Comparison of ENCODE assay signal across 9 cellular contexts in genomic region chr3:13011369-13012227, GRCh38.
A peak's percentile ranks its signal among the peaks of the same experiment; 100 is the strongest.
DNase-seq lines count a peak whose midpoint lies in the region; ATAC-seq and TF ChIP-seq lines count a peak whose summit lies in the region.
"Had no signal": no experiment of that assay in that cellular context is flagged by ENCODE, and none has a peak within 500 bp of the region (broad histone marks: within the 10 kb centered on the region; RNA-seq: fewer than 3 reads in every experiment).

No MANE protein-coding gene starts in this region.

- peaks cover 45% of the 10 kb centered on the region for H3K79me2 ChIP-seq in KMS-11 (ENCODE audit: insufficient read depth, low read depth)

- H3K4me2 ChIP-seq in KMS-11 = peak overlapping the region; percentile 84

- no peak overlapping the region for H3K4me3 ChIP-seq in KMS-11 (IDR thresholded peaks at IDR 0.05; ENCODE audit: insufficient read depth, low read depth, low read length)
- H3K4me3 ChIP-seq in duodenal mucosa (ENCODE audit: low read depth in 1 of 2, low read length in 2 of 2) = no peak overlapping the region

- H3K9me3 ChIP-seq in duodenal mucosa (ENCODE audit: control insufficient read depth in 1 of 2, low read length in 2 of 2) = no peaks in the 10 kb centered on the region
- H3K9me3 ChIP-seq: heart left ventricle had no signal

- H3K27ac ChIP-seq in KMS-11 (peak overlapping the region; percentile 51), duodenal mucosa (ENCODE audit: low read depth, low read length) (peak overlapping the region; percentile 57)

- no peak for TF ChIP-seq CTCF in KMS-11 (conservative IDR thresholded peaks at IDR 0.05; ENCODE audit: low read depth, low read length)

- H3K4me1 ChIP-seq in KMS-11 (ENCODE audit: low read depth, poor library complexity, severe bottlenecking) (peaks cover 56% of the 10 kb centered on the region), duodenal mucosa (ENCODE audit: control insufficient read depth in 1 of 2, insufficient read depth in 2 of 2, low read length in 2 of 2) (peaks cover 71 to 76% of the 10 kb centered on the region in 2 donors)

- H3K36me3 ChIP-seq in KMS-11 (ENCODE audit: insufficient read depth) (no peaks in the 10 kb centered on the region), duodenal mucosa (ENCODE audit: control insufficient read depth in 1 of 2, insufficient read depth in 2 of 2, low read length in 2 of 2) (no peaks in the 10 kb centered on the region)
- H3K36me3 ChIP-seq: heart left ventricle had no signal

- DNase-seq in Daoy (ENCODE audit: low read depth) (peak; percentile 44), occipital lobe (lab: John Stamatoyannopoulos, UW) (no peak), epidermal melanocyte (ENCODE audit: insufficient read length, low spot score) (no peak)
- DNase-seq in activated CD4-positive, alpha-beta T cell treated with anti-CD3 and anti-CD28 coated beads for 1 hour = peak; percentile 71
- peak in 3 of 4 experiments; percentile 61 to 82 (median 72) for DNase-seq in stimulated activated CD4-positive, alpha-beta T cell treated with anti-CD3 and anti-CD28 coated beads, Interleukin-1b, Interleukin-23, amount 100 ng/mL, for 24 hours (ENCODE audit: low read depth in 4 of 4, low spot score in 1 of 4)

- no peak overlapping the region; the same call in 1 of the 2 replicates for H3K9ac ChIP-seq in KMS-11
- peak overlapping the region in 1 of 2 donors; percentile 5 for H3K9ac ChIP-seq in duodenal mucosa (ENCODE audit: low read depth in 1 of 2, low read length in 2 of 2)

- H2AFZ ChIP-seq in KMS-11 (ENCODE audit: low read depth) = no peak overlapping the region

- H3K27me3 ChIP-seq in KMS-11 (ENCODE audit: insufficient read depth, low read depth) (no peaks in the 10 kb centered on the region), duodenal mucosa (ENCODE audit: control insufficient read depth in 1 of 2, insufficient read depth in 2 of 2, low read length in 2 of 2) (no peaks in the 10 kb centered on the region)
- H3K27me3 ChIP-seq: heart left ventricle had no signal

- ATAC-seq in GM21447 (IDR thresholded peaks at IDR 0.05; ENCODE audit: unreplicated experiment) = peak; percentile 42

- no peaks in the 10 kb centered on the region for H4K20me1 ChIP-seq in KMS-11 (ENCODE audit: insufficient read depth)

Comparison
In these comparisons a context has a peak if more than half of its experiments do, and no peak if none do; other contexts are left out.
1. DNase-seq: peak in Daoy (single experiment), activated CD4-positive, alpha-beta T cell treated with anti-CD3 and anti-CD28 coated beads for 1 hour (single experiment) and stimulated activated CD4-positive, alpha-beta T cell treated with anti-CD3 and anti-CD28 coated beads, Interleukin-1b, Interleukin-23, amount 100 ng/mL, for 24 hours (3 of 4); none in occipital lobe (single experiment) and epidermal melanocyte (single experiment).